Comparison of ENCODE assay signal across 1 cellular context in the genomic region with DNA sequence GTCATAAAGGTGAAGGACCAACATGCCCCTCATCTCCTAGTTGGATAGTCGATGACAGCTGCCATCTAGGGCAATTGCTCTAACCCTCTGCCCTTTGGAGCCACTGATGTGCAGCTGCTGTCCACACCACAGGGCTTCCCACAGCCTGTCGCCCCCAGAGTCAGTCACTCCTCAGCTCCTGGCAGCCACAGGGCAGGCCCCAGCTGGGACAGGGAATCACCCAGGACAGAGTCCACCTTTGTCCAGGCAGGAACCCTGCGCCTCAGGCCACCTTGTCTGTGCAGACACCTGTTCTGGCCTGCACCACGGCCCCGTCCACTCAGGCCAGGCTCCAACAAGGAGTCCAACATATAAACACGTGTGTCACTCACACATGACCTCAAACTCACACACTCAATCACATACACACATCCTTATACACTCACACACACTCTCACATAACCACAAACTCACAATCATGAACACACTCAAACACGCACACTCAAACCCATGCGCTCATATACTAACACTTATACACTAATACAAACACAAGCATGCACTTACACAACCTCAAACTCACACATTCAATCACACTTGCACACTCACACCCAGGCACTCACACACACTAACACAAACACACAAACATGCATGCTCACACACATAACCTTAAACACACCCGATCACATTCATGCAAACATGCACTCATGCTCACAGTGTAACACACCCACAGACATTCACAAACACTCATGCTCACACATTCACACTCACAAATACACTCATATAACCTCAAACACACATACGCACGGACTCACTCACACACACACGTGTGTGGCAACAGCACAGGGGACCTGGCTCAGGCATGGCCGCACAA.
TF ChIP-seq lines count a peak whose summit lies in the region.

No MANE protein-coding gene starts in this region.

TF ChIP-seq in GM12891, 5 proteins besides CTCF, POLR2A, EP300 and RAD21 (continued from another document):
- TF ChIP-seq POLR2AphosphoS5 (IDR thresholded peaks at IDR 0.05; ENCODE audit: low read depth, low read length) (no peak), SPI1 (IDR thresholded peaks at IDR 0.05; ENCODE audit: low read depth, low read length) (no peak), TAF1 (IDR thresholded peaks at IDR 0.05; ENCODE audit: low read depth, low read length) (no peak), PAX5 (IDR thresholded peaks at IDR 0.05; ENCODE audit: insufficient read depth, low read length, severe bottlenecking) (no peak)
